19 cellular contexts compared by ENCODE assay signal in genomic region chr5:149654893-149655505, GRCh38.
DNase-seq lines count a peak whose midpoint lies in the region; ATAC-seq, FAIRE-seq and TF ChIP-seq lines count a peak whose summit lies in the region.
"Had no signal": no experiment of that assay in that cellular context is flagged by ENCODE, and none has a peak within 500 bp of the region (broad histone marks: within the 10 kb centered on the region; RNA-seq: fewer than 3 reads in every experiment).

No MANE protein-coding gene starts in this region.

- H3K9me3 Mint-ChIP-seq in activated naive CD8-positive, alpha-beta T cell treated with anti-CD3 and anti-CD28 coated beads, Interleukin-2, amount 10 ng/mL, durations not matched to agents 7 days and 5 days = peaks cover 3% of the 10 kb centered on the region
- peaks cover 9% of the 10 kb centered on the region for H3K9me3 Mint-ChIP-seq in activated naive CD8-positive, alpha-beta T cell treated with anti-CD3 and anti-CD28 coated beads, Interleukin-2, amount 50 U/mL, for 24 hours

- no peak overlapping the region for H3K4me3 Mint-ChIP-seq in activated naive CD8-positive, alpha-beta T cell treated with anti-CD3 and anti-CD28 coated beads, Interleukin-2, amount 10 ng/mL, durations not matched to agents 7 days and 5 days
- H3K4me3 Mint-ChIP-seq in activated naive CD8-positive, alpha-beta T cell treated with anti-CD3 and anti-CD28 coated beads, Interleukin-2, amount 50 U/mL, for 24 hours = no peak overlapping the region
- H3K4me3 Mint-ChIP-seq: CD14-positive monocyte had no signal

- no peaks in the 10 kb centered on the region for H3K9me2 ChIP-seq in Karpas-422 (replicated peaks; ENCODE audit: insufficient read depth, low read length)
- H3K9me2 ChIP-seq in MM.1S (replicated peaks; ENCODE audit: insufficient read depth, low read length) = no peaks in the 10 kb centered on the region

- no peak overlapping the region for H3K9ac ChIP-seq in GM12878 (ENCODE audit: control insufficient read depth, insufficient read depth, low read length)
- H3K9ac ChIP-seq in HepG2 (ENCODE audit: insufficient read depth, low read depth, low read length) = no peak overlapping the region
- H3K9ac ChIP-seq in Karpas-422 (ENCODE audit: low read length) = no peak overlapping the region
- no peak overlapping the region for H3K9ac ChIP-seq in MM.1S (ENCODE audit: low read length)

- CTCF ChIA-PET in GM12878 (lab: Yijun Ruan, JAX) = interaction anchor here (0.8 to 13.8 kb wide), 8 partner anchors 9 to 197 kb away, joined by 3 to 349 read pairs (median 5); no protein-coding TSS in a partner anchor
- CTCF ChIA-PET in HepG2 (lab: Yijun Ruan, JAX; ENCODE audit: low intra/inter-chr PET ratio, low total read pairs) = no interaction called here

- H3K36me3 ChIP-seq in GM12878 (ENCODE audit: control insufficient read depth in 2 of 2, insufficient read depth in 2 of 2, low read length in 1 of 2) = no peaks in the 10 kb centered on the region
- no peaks in the 10 kb centered on the region for H3K36me3 ChIP-seq in HepG2 (replicated peaks in 1 of 2; ENCODE audit: control insufficient read depth in 1 of 2, insufficient read depth in 2 of 2, low read length in 2 of 2)
- H3K36me3 ChIP-seq in Karpas-422 (ENCODE audit: insufficient read depth, low read length) = no peaks in the 10 kb centered on the region
- no peaks in the 10 kb centered on the region for H3K36me3 ChIP-seq in MM.1S (replicated peaks; ENCODE audit: insufficient read depth, low read length)
- H3K36me3 ChIP-seq: Peyer's patch, SJSA1 had no signal

- H3K4me1 Mint-ChIP-seq in activated naive CD8-positive, alpha-beta T cell treated with anti-CD3 and anti-CD28 coated beads, Interleukin-2, amount 10 ng/mL, durations not matched to agents 7 days and 5 days = no peaks in the 10 kb centered on the region
- no peaks in the 10 kb centered on the region for H3K4me1 Mint-ChIP-seq in activated naive CD8-positive, alpha-beta T cell treated with anti-CD3 and anti-CD28 coated beads, Interleukin-2, amount 50 U/mL, for 24 hours

- peak; percentile 41 for FAIRE-seq in GM12878 (lab: Jason Lieb, UNC)
- peak; percentile 90 for FAIRE-seq in HepG2 (lab: Jason Lieb, UNC)

- DNase-seq in activated naive CD8-positive, alpha-beta T cell treated with anti-CD3 and anti-CD28 coated beads, Interleukin-2, amount 10 ng/mL, durations not matched to agents 7 days and 5 days = no peak
- DNase-seq in activated naive CD8-positive, alpha-beta T cell treated with anti-CD3 and anti-CD28 coated beads, Interleukin-2, amount 50 U/mL, for 24 hours = no peak
- DNase-seq in GM12878 (ENCODE audit: low read depth, low spot score) = no peak
- no peak for DNase-seq in HepG2 (ENCODE audit: low spot score)
- no peak for DNase-seq in Karpas-422
- DNase-seq in GM13976 (ENCODE audit: low spot score) = no peak
- no peak for DNase-seq in MM.1S
- no peak for DNase-seq in NK-92 treated with Interleukin-12 subunit alpha and Interleukin-12 subunit beta, amount 100 ng/mL, for 24 hours (lab: John Stamatoyannopoulos, UW)
- DNase-seq: 8988T, DMS79 treated with DMSO at 0.1 percent for 48 hours, H7, KG1, NCI-H1417 treated with DMSO at 0.1 percent for 48 hours, NCI-H187 treated with DMSO at 0.1 percent for 48 hours, NCI-H345, NCI-H526, Peyer's patch had no signal

- RAD21 ChIA-PET in GM12878 (lab: Charles Lee; ENCODE audit: unreplicated experiment) = interaction anchor here (1.0 to 2.4 kb wide), 4 partner anchors 11 to 197 kb away, joined by 3 to 45 read pairs (median 14); no protein-coding TSS in a partner anchor

- H3K79me2 ChIP-seq in GM12878 (ENCODE audit: control insufficient read depth, insufficient read depth, low read length) (no peaks in the 10 kb centered on the region), HepG2 (ENCODE audit: insufficient read depth, low read length) (no peaks in the 10 kb centered on the region), Karpas-422 (ENCODE audit: low read length) (no peaks in the 10 kb centered on the region), MM.1S (ENCODE audit: low read length) (no peaks in the 10 kb centered on the region)

- peak overlapping the region; percentile 42 for H3K27ac Mint-ChIP-seq in activated naive CD8-positive, alpha-beta T cell treated with anti-CD3 and anti-CD28 coated beads, Interleukin-2, amount 10 ng/mL, durations not matched to agents 7 days and 5 days
- H3K27ac Mint-ChIP-seq in activated naive CD8-positive, alpha-beta T cell treated with anti-CD3 and anti-CD28 coated beads, Interleukin-2, amount 50 U/mL, for 24 hours = no peak overlapping the region

- no peak overlapping the region for H2AFZ ChIP-seq in GM12878 (ENCODE audit: control insufficient read depth, low read depth, low read length)
- H2AFZ ChIP-seq in HepG2 (ENCODE audit: low read length) = no peak overlapping the region
- H2AFZ ChIP-seq in Karpas-422 (ENCODE audit: low read length) = no peak overlapping the region
- H2AFZ ChIP-seq in MM.1S (ENCODE audit: low read length) = no peak overlapping the region

- TF ChIP-seq EP300 in GM12878 (IDR thresholded peaks at IDR 0.05; ENCODE audit: borderline replicate concordance in 1 of 2, control insufficient read depth in 1 of 2, low read depth in 2 of 2, low read length in 2 of 2) (no peak), HepG2 (IDR thresholded peaks at IDR 0.05; ENCODE audit: low read depth in 2 of 2, low read length in 2 of 2) (no peak), HepG2 (CRISPR knock-in tag; IDR thresholded peaks at IDR 0.05; ENCODE audit: borderline replicate concordance) (no peak)

- no peak for ATAC-seq in activated naive CD8-positive, alpha-beta T cell treated with anti-CD3 and anti-CD28 coated beads, Interleukin-2, amount 10 ng/mL, durations not matched to agents 7 days and 5 days (ENCODE audit: low read depth)
- no peak for ATAC-seq in activated naive CD8-positive, alpha-beta T cell treated with anti-CD3 and anti-CD28 coated beads, Interleukin-2, amount 50 U/mL, for 24 hours
- ATAC-seq in GM12878 (no peak), HepG2 (no peak)

- SMC1A ChIA-PET in GM12878 (lab: Charles Lee; ENCODE audit: uncharacterized antibody, unreplicated experiment) = interaction anchor here (1.4 to 1.5 kb wide), 2 partner anchors 173 to 175 kb away, joined by 3 to 4 read pairs; no protein-coding TSS in a partner anchor

- no peak overlapping the region for H3K4me3 ChIP-seq in GM12878
- H3K4me3 ChIP-seq in HepG2 (replicated peaks in 1 of 3; ENCODE audit: insufficient read depth in 1 of 3, low read depth in 2 of 3, low read length in 3 of 3) = no peak overlapping the region
- H3K4me3 ChIP-seq in Karpas-422 (ENCODE audit: low read length) = no peak overlapping the region
- no peak overlapping the region for H3K4me3 ChIP-seq in MM.1S (ENCODE audit: low read length)
- H3K4me3 ChIP-seq: Peyer's patch, SJSA1 had no signal

- BruUV-seq in GM12878 (replicated peaks; lab: Mats Ljungman, UMichigan) (no TSS peak), HepG2 (replicated peaks; lab: Mats Ljungman, UMichigan) (no TSS peak)

- H3K27ac ChIP-seq in GM12878 (ENCODE audit: control insufficient read depth, insufficient read depth) (no peak overlapping the region), HepG2 (ENCODE audit: extremely low read length, insufficient read depth, low read length) (no peak overlapping the region), Karpas-422 (ENCODE audit: low read length) (no peak overlapping the region), MM.1S (ENCODE audit: low read length) (no peak overlapping the region)
- H3K27ac ChIP-seq: Peyer's patch, SJSA1 had no signal

- H3K36me3 Mint-ChIP-seq in activated naive CD8-positive, alpha-beta T cell treated with anti-CD3 and anti-CD28 coated beads, Interleukin-2, amount 10 ng/mL, durations not matched to agents 7 days and 5 days = no peaks in the 10 kb centered on the region
- no peaks in the 10 kb centered on the region for H3K36me3 Mint-ChIP-seq in activated naive CD8-positive, alpha-beta T cell treated with anti-CD3 and anti-CD28 coated beads, Interleukin-2, amount 50 U/mL, for 24 hours (ENCODE audit: low read depth)
- H3K36me3 Mint-ChIP-seq: CD14-positive monocyte had no signal

- peaks cover 6% of the 10 kb centered on the region for H3K27me3 Mint-ChIP-seq in activated naive CD8-positive, alpha-beta T cell treated with anti-CD3 and anti-CD28 coated beads, Interleukin-2, amount 10 ng/mL, durations not matched to agents 7 days and 5 days
- H3K27me3 Mint-ChIP-seq in activated naive CD8-positive, alpha-beta T cell treated with anti-CD3 and anti-CD28 coated beads, Interleukin-2, amount 50 U/mL, for 24 hours = peaks cover 11% of the 10 kb centered on the region

- WGBS in GM12878 (ENCODE audit: insufficient coverage, insufficient replicate concordance, low lambda C conversion rate, missing lambda C conversion rate) = 75% methylated on average over 2 of the region's 4 CpGs
- 57% methylated on average over 4 of the region's 4 CpGs for WGBS in HepG2 (ENCODE audit: low lambda C conversion rate)

- no peaks in the 10 kb centered on the region; a peak in 1 of 4 replicates for H3K27me3 ChIP-seq in GM12878 (replicated peaks in 1 of 2; ENCODE audit: control insufficient read depth in 2 of 2, insufficient read depth in 2 of 2, low read length in 1 of 2)
- no peaks in the 10 kb centered on the region for H3K27me3 ChIP-seq in HepG2 (ENCODE audit: control insufficient read depth in 1 of 2, insufficient read depth in 2 of 2, low read length in 2 of 2)
- H3K27me3 ChIP-seq in Karpas-422 (ENCODE audit: low read length) = no peaks in the 10 kb centered on the region
- H3K27me3 ChIP-seq in MM.1S (replicated peaks; ENCODE audit: insufficient read depth, low read length) = no peaks in the 10 kb centered on the region
- H3K27me3 ChIP-seq: Peyer's patch had no signal

- no peaks in the 10 kb centered on the region for H3F3A ChIP-seq in MM.1S (ENCODE audit: insufficient read depth, low read length)

- TF ChIP-seq POLR2A in GM12878 (IDR thresholded peaks at IDR 0.05; ENCODE audit: low read depth, low read length) (no peak), HepG2 (IDR thresholded peaks at IDR 0.05; ENCODE audit: insufficient read depth in 1 of 2, low read depth in 2 of 2, low read length in 2 of 2) (no peak)

- no peak for TF ChIP-seq RAD21 in GM12878 (IDR thresholded peaks at IDR 0.05; ENCODE audit: insufficient read depth, low read depth, low read length)
- no peak for TF ChIP-seq RAD21 in HepG2 (CRISPR knock-in tag; IDR thresholded peaks at IDR 0.05)

- peaks cover 6% of the 10 kb centered on the region; the same call in 2 of the 3 replicates for H3K9me3 ChIP-seq in GM12878 (replicated peaks; ENCODE audit: control insufficient read depth, insufficient read depth, low read length)
- H3K9me3 ChIP-seq in HepG2 (ENCODE audit: low read length) = peaks cover 8% of the 10 kb centered on the region
- H3K9me3 ChIP-seq in Karpas-422 (ENCODE audit: low read length) = no peaks in the 10 kb centered on the region
- H3K9me3 ChIP-seq in MM.1S (replicated peaks; ENCODE audit: insufficient read depth, low read length) = no peaks in the 10 kb centered on the region
- H3K9me3 ChIP-seq: Peyer's patch had no signal

- POLR2A ChIA-PET in activated naive CD8-positive, alpha-beta T cell treated with anti-CD3 and anti-CD28 coated beads, Interleukin-2, amount 10 ng/mL, durations not matched to agents 7 days and 5 days (lab: Charles Lee) = no interaction called here
- POLR2A ChIA-PET in GM12878 (lab: Charles Lee) (interaction anchor here (0.9 kb wide), 1 partner anchor 10 kb away, joined by 3 read pairs; no protein-coding TSS in a partner anchor), HepG2 (lab: Yijun Ruan, JAX) (interaction anchor here (0.5 kb wide), 1 partner anchor 303 kb away, joined by 4 read pairs; no protein-coding TSS in a partner anchor)

- in situ Hi-C loops in GM12878 (cut with MboI) = no loop called here
- in situ Hi-C loops in HepG2 (cut with HindIII; ENCODE audit: extremely low pct_ligation_motif_present, low pct_unique_long_range_greater_than_20kb) = no loop called here
- in situ Hi-C loops in GM13976 (cut with MboI; ENCODE audit: low sequenced_read_pairs, unreplicated experiment) = no loop called here

- no peaks in the 10 kb centered on the region for H3K4me1 ChIP-seq in GM12878 (ENCODE audit: control insufficient read depth, insufficient read depth, low read length)
- H3K4me1 ChIP-seq in HepG2 (ENCODE audit: insufficient read depth, low read length) = no peaks in the 10 kb centered on the region
- 0 out of 2 replicates have a peak, but pooled peaks cover 5% of the 10 kb centered on the region for H3K4me1 ChIP-seq in Karpas-422 (ENCODE audit: low read length)
- H3K4me1 ChIP-seq in MM.1S (ENCODE audit: low read length) = no peaks in the 10 kb centered on the region
- H3K4me1 ChIP-seq: SJSA1 had no signal

- H4K20me1 ChIP-seq in GM12878 (ENCODE audit: control insufficient read depth, insufficient read depth) = no peaks in the 10 kb centered on the region
- no peaks in the 10 kb centered on the region for H4K20me1 ChIP-seq in HepG2 (ENCODE audit: insufficient read depth, low read length)
- no peaks in the 10 kb centered on the region for H4K20me1 ChIP-seq in Karpas-422 (ENCODE audit: insufficient read depth, low read depth, low read length)
- H4K20me1 ChIP-seq in MM.1S (ENCODE audit: insufficient read depth, low read length) = no peaks in the 10 kb centered on the region

- H3K4me2 ChIP-seq in GM12878 (ENCODE audit: control insufficient read depth, insufficient read depth) (no peak overlapping the region), HepG2 (ENCODE audit: low read depth, low read length) (no peak overlapping the region), Karpas-422 (ENCODE audit: low read depth, low read length, poor library complexity, severe bottlenecking) (no peak overlapping the region), MM.1S (ENCODE audit: low read depth, low read length) (no peak overlapping the region)

- intact Hi-C loops in GM12878 (cut with micrococcal nuclease; ENCODE audit: unreplicated experiment) = no loop called here
- intact Hi-C loops in HepG2 (cut with micrococcal nuclease; ENCODE audit: unreplicated experiment) = loop anchor here (10.0 kb wide), 1 partner anchor 700 kb away; the partner anchor contains the start of gene TCOF1

- TF ChIP-seq CTCF in GM12878 (IDR thresholded peaks at IDR 0.05 in 2 of 3, conservative IDR thresholded peaks at IDR 0.05 in 1 of 3; ENCODE audit: control insufficient read depth in 2 of 3, extremely low read depth in 1 of 3, insufficient read depth in 1 of 3, low read depth in 3 of 3, low read length in 3 of 3) (no peak), HepG2 (CRISPR knock-in tag; IDR thresholded peaks at IDR 0.05) (no peak), GM13976 (IDR thresholded peaks at IDR 0.05; ENCODE audit: borderline replicate concordance, control extremely low read depth, extremely low read depth, insufficient read depth, missing control alignments) (no peak), MM.1S (IDR thresholded peaks at IDR 0.05; ENCODE audit: low read length) (no peak)
